In the genomic region with DNA sequence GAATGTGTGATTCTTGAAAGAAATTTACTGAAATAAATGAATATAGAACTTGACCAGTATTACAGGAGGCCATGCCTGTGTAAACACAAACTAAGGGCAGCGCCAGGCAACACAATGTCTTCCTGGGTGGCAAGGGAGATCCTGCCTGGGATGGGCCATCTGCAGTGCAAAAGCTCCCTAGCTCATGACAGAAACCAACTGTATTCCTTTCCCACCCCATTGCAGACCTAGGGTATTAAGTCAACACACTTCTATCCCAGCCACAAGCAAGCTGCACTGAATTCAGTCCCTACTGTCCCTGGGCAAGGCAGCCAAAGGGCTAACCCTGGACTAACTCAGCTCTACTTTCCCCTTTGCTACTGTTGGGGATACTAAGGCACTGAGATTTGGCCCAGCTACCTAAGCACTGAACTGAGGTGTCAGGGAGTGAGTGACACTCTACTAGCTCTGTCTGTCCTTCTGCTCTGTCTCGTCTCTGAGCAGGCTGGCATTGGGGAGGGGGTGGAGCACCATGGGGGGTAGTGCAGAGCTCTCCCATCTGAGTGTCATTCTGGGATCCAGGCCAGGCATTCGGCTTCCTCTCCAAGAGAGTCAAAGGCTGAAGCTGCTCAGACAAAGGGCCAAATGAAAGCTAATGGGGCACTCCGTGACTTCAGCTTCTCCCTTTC, we compare ENCODE assay signal across 11 cellular contexts. TPM values are rescaled to one million over a fixed set of nuclear protein-coding genes. Genes with fewer than 3 reads are reported as not detected.
DNase-seq lines count a peak whose midpoint lies in the region; ATAC-seq and TF ChIP-seq lines count a peak whose summit lies in the region.
"Had no signal": no experiment of that assay in that cellular context is flagged by ENCODE, and none has a peak within 500 bp of the region (broad histone marks: within the 10 kb centered on the region; RNA-seq: fewer than 3 reads in every experiment).

No MANE protein-coding gene starts in this region.

- H3K4me1 ChIP-seq in HEK293 (ENCODE audit: control insufficient read depth, insufficient read depth, low read length) (peaks cover 21% of the 10 kb centered on the region), heart left ventricle (peaks cover 23 to 87% (median 71%) of the 10 kb centered on the region in 12 donors), skeletal muscle satellite cell (ENCODE audit: control insufficient read depth, insufficient read depth, low read length) (peaks cover 59% of the 10 kb centered on the region)

- DNase-seq in NCI-H69 (lab: John Stamatoyannopoulos, UW) (peak; percentile 81), heart left ventricle (peak; percentile 81 to 94 (median 87)), UCSD-AML1 (lab: John Stamatoyannopoulos, UW; ENCODE audit: unreplicated experiment) (no peak), NCI-H1436 (lab: John Stamatoyannopoulos, UW) (no peak)
- DNase-seq: activated T-cell treated with anti-CD3 and anti-CD28 coated beads for 4 hours; erythroblast; stimulated activated naive CD8-positive, alpha-beta T cell treated with anti-CD3 and anti-CD28 coated beads, Interleukin-15, Interleukin-2, amounts not matched to agents 100 U/mL and 50 U/mL, for 24 hours had no signal

- H3K27me3 ChIP-seq in heart left ventricle = peaks cover 0 to 8% (median 0%) of the 10 kb centered on the region in 9 donors
- peaks cover 3% of the 10 kb centered on the region for H3K27me3 ChIP-seq in skeletal muscle satellite cell (ENCODE audit: control insufficient read depth, insufficient read depth, low read length)

- CTCF ChIA-PET in HEK293 (lab: Yijun Ruan, JAX) = interaction anchor here (0.6 to 6.0 kb wide), 7 partner anchors 8 to 255 kb away, joined by 3 to 44 read pairs (median 7); no protein-coding TSS in a partner anchor

- peak in 1 of 2 donors; percentile 47 for TF ChIP-seq POLR2A in heart left ventricle (IDR thresholded peaks at IDR 0.05)

- ATAC-seq in heart left ventricle = peak; percentile 19 to 49 (median 34)
- no peak for ATAC-seq in activated T-helper 17 cell treated with anti-CD3 and anti-CD28 coated beads, Interleukin-2, amount 50 U/mL, for 72 hours (replicated peaks)
- ATAC-seq in GM21526 (IDR thresholded peaks at IDR 0.05; ENCODE audit: low FRiP score, unreplicated experiment) = no peak
- ATAC-seq: stimulated activated naive CD8-positive, alpha-beta T cell treated with anti-CD3 and anti-CD28 coated beads, Interleukin-15, Interleukin-2, amounts not matched to agents 100 U/mL and 50 U/mL, for 24 hours had no signal

- H3K9ac ChIP-seq in skeletal muscle satellite cell (ENCODE audit: low read depth, low read length) = no peak overlapping the region

- H3K4me1 Mint-ChIP-seq in activated T-helper 17 cell treated with anti-CD3 and anti-CD28 coated beads, Interleukin-2, amount 50 U/mL, for 72 hours = peaks cover 6% of the 10 kb centered on the region

- peaks cover 7% of the 10 kb centered on the region for H3K27me3 Mint-ChIP-seq in activated T-helper 17 cell treated with anti-CD3 and anti-CD28 coated beads, Interleukin-2, amount 50 U/mL, for 72 hours

- no peak overlapping the region for H3K4me3 Mint-ChIP-seq in activated T-helper 17 cell treated with anti-CD3 and anti-CD28 coated beads, Interleukin-2, amount 50 U/mL, for 72 hours

- TF ChIP-seq CTCF in HEK293 (tag by site-specific recombination; IDR thresholded peaks at IDR 0.05) (no peak), heart left ventricle (IDR thresholded peaks at IDR 0.05) (no peak)

- H3K9me3 Mint-ChIP-seq in activated T-helper 17 cell treated with anti-CD3 and anti-CD28 coated beads, Interleukin-2, amount 50 U/mL, for 72 hours = no peaks in the 10 kb centered on the region

- H3K4me3 ChIP-seq in HEK293 (ENCODE audit: low read depth, low read length) = no peak overlapping the region
- peak overlapping the region in 9 of 12 donors; percentile 5 to 89 (median 78) for H3K4me3 ChIP-seq in heart left ventricle
- peak overlapping the region; percentile 3 for H3K4me3 ChIP-seq in skeletal muscle satellite cell (ENCODE audit: low read length)

- no peaks in the 10 kb centered on the region for H3K36me3 Mint-ChIP-seq in activated T-helper 17 cell treated with anti-CD3 and anti-CD28 coated beads, Interleukin-2, amount 50 U/mL, for 72 hours (ENCODE audit: low read depth)

- H3K27ac ChIP-seq in HEK293 (ENCODE audit: extremely low read depth, low read depth, low read length) (no peak overlapping the region), heart left ventricle (peak overlapping the region; percentile 37 to 100 (median 98))

- H3K9me3 ChIP-seq in HEK293 (ENCODE audit: control insufficient read depth, insufficient read depth, low read depth, low read length) (no peaks in the 10 kb centered on the region), heart left ventricle (no peaks in the 10 kb centered on the region), skeletal muscle satellite cell (replicated peaks; ENCODE audit: low read length) (no peaks in the 10 kb centered on the region)

- no peak overlapping the region for H3K27ac Mint-ChIP-seq in activated T-helper 17 cell treated with anti-CD3 and anti-CD28 coated beads, Interleukin-2, amount 50 U/mL, for 72 hours

- POLR2A ChIA-PET in HEK293 (lab: Yijun Ruan, JAX) = interaction anchor here (0.5 to 1.5 kb wide), 4 partner anchors 9 to 673 kb away, joined by 4 to 7 read pairs (median 4); partner anchors contain the start of gene DDX20

- intact Hi-C loops in heart left ventricle (cut with DNase I) = no loop called here

- 33 to 40% (median 38%) methylated on average over 4 of the region's 4 CpGs for WGBS in heart left ventricle, 4 donors

- H3K36me3 ChIP-seq in HEK293 (ENCODE audit: control insufficient read depth in 2 of 2, insufficient read depth in 1 of 2, low read length in 2 of 2) = no peaks in the 10 kb centered on the region
- H3K36me3 ChIP-seq in heart left ventricle = peaks cover 0 to 8% (median 2%) of the 10 kb centered on the region in 9 donors
- H3K36me3 ChIP-seq in skeletal muscle satellite cell (ENCODE audit: insufficient read depth, low read length) = no peaks in the 10 kb centered on the region

- H3K4me2 ChIP-seq in skeletal muscle satellite cell (ENCODE audit: low read length) = peak overlapping the region; percentile 92

TF ChIP-seq in HEK293, 187 proteins besides CTCF, POLR2A, EP300 and RAD21 (continues in another document):
- TF ChIP-seq KLF10 (tag by site-specific recombination; IDR thresholded peaks at IDR 0.05) (no peak), GLIS2 (tag by site-specific recombination; IDR thresholded peaks at IDR 0.05) (peak; percentile 60), ZNF121 (tag by site-specific recombination; IDR thresholded peaks at IDR 0.05) (no peak), ZNF623 (tag by site-specific recombination; IDR thresholded peaks at IDR 0.05) (no peak), ZNF140 (tag by site-specific recombination; IDR thresholded peaks at IDR 0.05) (no peak), ZNF549 (tag by site-specific recombination; IDR thresholded peaks at IDR 0.05) (no peak), GLI4 (tag by site-specific recombination; IDR thresholded peaks at IDR 0.05) (no peak), ZNF510 (tag by site-specific recombination; IDR thresholded peaks at IDR 0.05; ENCODE audit: insufficient replicate concordance) (no peak), ZNF114 (tag by site-specific recombination; IDR thresholded peaks at IDR 0.05) (no peak), SP7 (tag by site-specific recombination; IDR thresholded peaks at IDR 0.05) (no peak), SCRT1 (tag by site-specific recombination; IDR thresholded peaks at IDR 0.05; ENCODE audit: borderline replicate concordance) (no peak), ZNF530 (tag by site-specific recombination; IDR thresholded peaks at IDR 0.05; ENCODE audit: low read depth) (no peak), ZNF423 (tag by site-specific recombination; IDR thresholded peaks at IDR 0.05) (no peak)

RNA-seq across cellular contexts. Expression of gene INKA2, which starts 2.5 kb away (rescaled TPM):
- total RNA-seq in heart left ventricle = 10 to 100 TPM; 10.1 to 33.2 (median 14.0) TPM
- polyA plus RNA-seq in heart left ventricle = 10 to 100 TPM in 1 of 2 donors, 1 to 10 TPM in 1; 9.0 to 14.5 TPM
- total RNA-seq in skeletal muscle satellite cell (2012; rRNA removed) = 4.3 and 7.9 TPM in 2 replicates
- 1 to 10 TPM; 2.0 to 3.8 TPM for total RNA-seq in activated T-helper 17 cell treated with anti-CD3 and anti-CD28 coated beads, Interleukin-2, amount 50 U/mL, for 72 hours

RNA-seq across cellular contexts. Expression of gene DDX20, which starts 19.0 kb away (rescaled TPM):
- 10 to 100 TPM in 2 of 9 donors, 1 to 10 TPM in 7; 5.7 to 12.9 (median 7.4) TPM for total RNA-seq in heart left ventricle
- polyA plus RNA-seq in heart left ventricle = 1 to 10 TPM; 2.9 to 7.3 TPM
- 15.0 and 19.9 TPM in 2 replicates for total RNA-seq in skeletal muscle satellite cell (2012; rRNA removed)
- total RNA-seq in activated T-helper 17 cell treated with anti-CD3 and anti-CD28 coated beads, Interleukin-2, amount 50 U/mL, for 72 hours = 10 to 100 TPM in 1 of 2 donors, 1 to 10 TPM in 1; 9.0 to 22.5 TPM

Comparison
In these comparisons a context has a peak if more than half of its experiments do, and no peak if none do; other contexts are left out.
1. DNase-seq: peak in NCI-H69 (single experiment) and heart left ventricle (5 of 5); none in UCSD-AML1 (single experiment) and NCI-H1436 (single experiment).
2. ATAC-seq: peak in heart left ventricle (4 of 4); none in activated T-helper 17 cell treated with anti-CD3 and anti-CD28 coated beads, Interleukin-2, amount 50 U/mL, for 72 hours (single experiment) and GM21526 (single experiment).